16 cellular contexts compared by ENCODE assay signal in the genomic region with DNA sequence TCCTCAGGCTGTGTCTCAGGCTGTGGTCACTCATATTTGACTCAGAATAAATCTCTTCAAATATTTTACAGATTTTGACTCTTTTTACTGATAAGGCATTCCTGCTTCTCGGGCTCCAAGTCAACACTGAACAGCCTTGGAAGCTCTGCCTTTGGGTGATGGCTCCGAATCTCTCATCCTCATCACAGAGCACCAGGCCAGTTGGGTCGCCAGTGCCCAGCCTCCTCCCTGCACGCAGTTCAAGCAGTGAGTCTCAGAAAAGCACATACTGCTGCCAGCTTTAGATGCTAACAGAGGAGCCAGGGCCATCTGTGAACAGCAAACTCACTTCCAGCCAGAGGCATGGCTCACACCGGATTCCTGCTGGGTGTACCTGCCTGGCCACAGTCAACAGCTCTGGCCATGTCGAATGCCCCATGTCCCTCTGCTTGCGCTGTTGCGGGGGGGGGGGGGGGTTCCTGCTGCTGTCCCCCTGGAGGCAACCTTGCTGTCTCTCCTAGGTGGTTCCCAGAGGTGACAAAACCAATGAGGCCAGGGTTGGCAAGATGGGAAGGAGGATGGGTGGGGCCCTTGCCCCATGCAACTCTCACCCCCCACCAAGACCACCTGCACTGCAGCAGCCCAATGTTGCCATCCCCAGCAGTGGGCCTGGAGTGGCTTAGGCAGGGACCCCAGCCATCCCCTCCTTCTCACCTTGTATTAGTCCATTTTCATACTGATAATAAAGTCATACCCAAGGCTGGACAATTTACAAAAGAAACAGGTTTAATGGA.
"Had no signal": no experiment of that assay in that cellular context is flagged by ENCODE, and none has a peak within 500 bp of the region (broad histone marks: within the 10 kb centered on the region; RNA-seq: fewer than 3 reads in every experiment).

No MANE protein-coding gene starts in this region.

- H3K27ac ChIP-seq: gastrocnemius medialis, heart right ventricle, neutrophil, ovary, testis, tibial nerve had no signal

- H3K27me3 ChIP-seq: gastrocnemius medialis, neutrophil, ovary, testis, tibial nerve had no signal

- H3K36me3 ChIP-seq: gastrocnemius medialis, heart right ventricle, neutrophil, ovary, tibial nerve had no signal

- H3K4me1 ChIP-seq: gastrocnemius medialis, testis, tibial nerve had no signal

- ATAC-seq: esophagus mucosa; gastrocnemius medialis; heart right ventricle; left colon; naive thymus-derived CD8-positive, alpha-beta T cell; right cardiac atrium; stimulated activated memory B cell treated with anti-CD40 and anti-IgM and Interleukin-4, amounts not matched to agents 10 μg/mL and 1 μg/mL and 100 μg/mL, for 72 hours had no signal

- H3K9me3 ChIP-seq: gastrocnemius medialis, neutrophil, ovary, testis had no signal

- H3K4me3 ChIP-seq: gastrocnemius medialis, heart right ventricle, ovary, testis, tibial nerve had no signal

- DNase-seq: effector memory CD4-positive, alpha-beta T cell; gastrocnemius medialis; heart right ventricle; immature natural killer cell; kidney; left colon; mammary epithelial cell; ovary; right cardiac atrium; stimulated activated CD4-positive, alpha-beta T cell treated with anti-CD3 and anti-CD28 coated beads, Interleukin-4, amount 100 ng/mL, for 1 hour; testis had no signal
